ENCODE assay signal across 8 cellular contexts in genomic region chr12:109291531-109292341, GRCh38. TPM values are rescaled to one million over a fixed set of nuclear protein-coding genes. Genes with fewer than 3 reads are reported as not detected.
DNase-seq lines count a peak whose midpoint lies in the region; ATAC-seq and TF ChIP-seq lines count a peak whose summit lies in the region.

No MANE protein-coding gene starts in this region.

- DNase-seq in DMS 273 (lab: John Stamatoyannopoulos, UW; ENCODE audit: unreplicated experiment): peak; percentile 97
- peak; percentile 97 for DNase-seq in NCI-H2171 treated with DMSO at 0.1 percent for 48 hours (lab: John Stamatoyannopoulos, UW)
- DNase-seq in dorsolateral prefrontal cortex: peak; percentile 78 to 97 (median 90)
- peak in 1 of 2 experiments; percentile 44 for DNase-seq in mesothelial cell of epicardium (ENCODE audit: low spot score in 2 of 2, unreplicated experiment in 2 of 2)
- DNase-seq in aorta: peak; percentile 69 to 85
- DNase-seq in activated T-cell treated with anti-CD3 and anti-CD28 coated beads, Interleukin-2, amount 50 U/mL, for 1 hour: no peak
- no peak for DNase-seq in activated CD4-positive, alpha-beta T cell treated with anti-CD3 and anti-CD28 coated beads for 4 hours

- H3K27ac Mint-ChIP-seq in mesothelial cell of epicardium: no peak overlapping the region

- peaks cover 4% of the 10 kb centered on the region for H3K4me1 Mint-ChIP-seq in mesothelial cell of epicardium

- H3K36me3 ChIP-seq in aorta (ENCODE audit: control insufficient read depth in 1 of 2, insufficient read depth in 2 of 2, low read length in 1 of 2): no peaks in the 10 kb centered on the region

- H3K27me3 ChIP-seq in dorsolateral prefrontal cortex (no peaks in the 10 kb centered on the region), aorta (ENCODE audit: control insufficient read depth in 1 of 2, insufficient read depth in 2 of 2, low read length in 1 of 2) (no peaks in the 10 kb centered on the region)

- intact Hi-C loops in dorsolateral prefrontal cortex (cut with DNase I) (no loop called here), aorta (cut with DNase I) (no loop called here)

- no peaks in the 10 kb centered on the region for H3K36me3 Mint-ChIP-seq in mesothelial cell of epicardium

- peak overlapping the region; percentile 49 for H3K4me3 Mint-ChIP-seq in mesothelial cell of epicardium

- ATAC-seq in aorta (ENCODE audit: low FRiP score): peak; percentile 62
- ATAC-seq in GM21360 (IDR thresholded peaks at IDR 0.05; ENCODE audit: unreplicated experiment): no peak

- H3K4me3 ChIP-seq in dorsolateral prefrontal cortex (peak overlapping the region; percentile 20 to 67 (median 46)), aorta (ENCODE audit: low read length in 2 of 2) (peak overlapping the region; percentile 7 to 22)

- peaks cover 34% of the 10 kb centered on the region for H3K27me3 Mint-ChIP-seq in mesothelial cell of epicardium (ENCODE audit: low read depth)

- H3K4me1 ChIP-seq in aorta (ENCODE audit: control insufficient read depth in 1 of 2, insufficient read depth in 2 of 2, low read length in 2 of 2): no peaks in the 10 kb centered on the region

- peak overlapping the region in 55 of 59 donors; percentile 3 to 93 (median 72) for H3K27ac ChIP-seq in dorsolateral prefrontal cortex
- no peak overlapping the region for H3K27ac ChIP-seq in aorta (ENCODE audit: low read depth in 1 of 2, low read length in 2 of 2)

- no peaks in the 10 kb centered on the region for H3K9me3 ChIP-seq in aorta (ENCODE audit: control insufficient read depth, low read length)

- TF ChIP-seq CTCF in dorsolateral prefrontal cortex (IDR thresholded peaks at IDR 0.05 in 54 of 56, conservative IDR thresholded peaks at IDR 0.05 in 2 of 56; ENCODE audit: low read depth in 1 of 56, partially characterized antibody in 56 of 56) (peak in 6 of 56 donors; percentile 6 to 21 (median 10)), mesothelial cell of epicardium (IDR thresholded peaks at IDR 0.05; ENCODE audit: unreplicated experiment) (no peak)

- H3K9me3 Mint-ChIP-seq in mesothelial cell of epicardium: no peaks in the 10 kb centered on the region

- 3 to 4% methylated on average over 31 of the region's 31 CpGs for WGBS in aorta, 2 donors

RNA-seq across cellular contexts. Expression of gene FOXN4, which starts 17.3 kb away (rescaled TPM):
- under 1 TPM in 38 of 120 experiments, not detected in 82; 0.13 to 0.82 (median 0.32) TPM for total RNA-seq in dorsolateral prefrontal cortex
- total RNA-seq in mesothelial cell of epicardium: 0.11 TPM in 1 of 3 replicates, not detected in the others
- total RNA-seq in aorta: not detected
- not detected for polyA plus RNA-seq in aorta

RNA-seq across cellular contexts. Expression of gene MYO1H, which starts 56.0 kb away (rescaled TPM):
- total RNA-seq in dorsolateral prefrontal cortex: 1 to 10 TPM in 3 of 120 experiments, under 1 TPM in 48, not detected in 69; 0.12 to 1.6 (median 0.47) TPM
- not detected in 3 replicates for total RNA-seq in mesothelial cell of epicardium
- total RNA-seq in aorta: not detected
- polyA plus RNA-seq in aorta: not detected

Comparison
In these comparisons a context has a peak if more than half of its experiments do, and no peak if none do; other contexts are left out.
1. DNase-seq: peak in DMS 273 (single experiment), NCI-H2171 treated with DMSO at 0.1 percent for 48 hours (single experiment), dorsolateral prefrontal cortex (10 of 10) and aorta (2 of 2); none in activated T-cell treated with anti-CD3 and anti-CD28 coated beads, Interleukin-2, amount 50 U/mL, for 1 hour (single experiment) and activated CD4-positive, alpha-beta T cell treated with anti-CD3 and anti-CD28 coated beads for 4 hours (0 of 2).
2. H3K27ac ChIP-seq: peak in dorsolateral prefrontal cortex (55 of 59); none in aorta (0 of 2).